Comparison of ENCODE assay signal across 1 cellular context in the genomic region with DNA sequence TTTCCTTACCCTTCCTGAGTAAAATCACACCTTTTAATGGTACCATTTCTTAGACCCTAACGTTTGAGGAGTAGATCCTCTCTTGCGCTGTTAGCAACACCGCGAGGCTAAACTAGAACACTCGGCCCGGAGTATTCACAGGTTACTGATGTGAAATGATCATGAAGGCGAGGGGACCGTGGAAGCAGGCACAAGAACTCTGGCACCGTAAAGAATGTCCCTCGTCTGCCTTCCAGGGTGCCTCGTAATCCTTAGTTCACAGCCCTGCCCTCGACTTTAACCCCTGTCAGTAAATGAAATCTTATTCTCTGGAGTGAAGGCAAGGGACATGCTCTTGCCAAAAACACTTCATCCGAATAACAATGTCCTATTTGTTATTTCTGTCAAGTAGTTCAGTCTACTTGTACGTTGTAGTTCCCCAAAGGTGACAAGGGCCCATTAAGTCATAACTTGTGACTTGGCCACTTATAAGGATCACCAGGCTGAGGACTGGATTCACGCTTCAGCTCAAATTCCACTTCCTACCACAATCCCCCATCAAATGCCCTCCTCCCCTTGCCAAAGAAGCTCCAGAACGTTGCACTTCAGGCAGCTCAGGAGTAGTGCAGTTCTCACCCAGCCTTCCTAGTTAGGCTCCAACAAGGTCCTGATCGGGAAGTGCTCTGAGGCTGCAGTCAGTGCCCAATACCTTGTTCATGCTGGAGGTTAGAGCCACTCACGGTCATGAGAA.
TF ChIP-seq lines count a peak whose summit lies in the region.

No MANE protein-coding gene starts in this region.

TF ChIP-seq in H1, 55 proteins besides CTCF, POLR2A, EP300 and RAD21:
- TF ChIP-seq BCL11A (IDR thresholded peaks at IDR 0.05; ENCODE audit: low read depth in 2 of 2, low read length in 2 of 2): no peak
- TF ChIP-seq KDM1A (IDR thresholded peaks at IDR 0.05; ENCODE audit: borderline replicate concordance, low read length): no peak
- TF ChIP-seq ZNF274 (IDR thresholded peaks at IDR 0.05; ENCODE audit: borderline replicate concordance, extremely low read depth, low read length): no peak
- TF ChIP-seq KDM5A (IDR thresholded peaks at IDR 0.05; ENCODE audit: low read length): no peak
- TF ChIP-seq SP4 (IDR thresholded peaks at IDR 0.05; ENCODE audit: low read length): no peak
- TF ChIP-seq SUZ12 (IDR thresholded peaks at IDR 0.05; ENCODE audit: low read length): no peak
- no peak for TF ChIP-seq TCF12 (IDR thresholded peaks at IDR 0.05; ENCODE audit: low read depth, low read length)
- no peak for TF ChIP-seq TAF7 (optimal IDR thresholded peaks at IDR 0.05; ENCODE audit: borderline replicate concordance, low read depth, low read length)
